Comparison of ENCODE assay signal across 1 cellular context in the genomic region with DNA sequence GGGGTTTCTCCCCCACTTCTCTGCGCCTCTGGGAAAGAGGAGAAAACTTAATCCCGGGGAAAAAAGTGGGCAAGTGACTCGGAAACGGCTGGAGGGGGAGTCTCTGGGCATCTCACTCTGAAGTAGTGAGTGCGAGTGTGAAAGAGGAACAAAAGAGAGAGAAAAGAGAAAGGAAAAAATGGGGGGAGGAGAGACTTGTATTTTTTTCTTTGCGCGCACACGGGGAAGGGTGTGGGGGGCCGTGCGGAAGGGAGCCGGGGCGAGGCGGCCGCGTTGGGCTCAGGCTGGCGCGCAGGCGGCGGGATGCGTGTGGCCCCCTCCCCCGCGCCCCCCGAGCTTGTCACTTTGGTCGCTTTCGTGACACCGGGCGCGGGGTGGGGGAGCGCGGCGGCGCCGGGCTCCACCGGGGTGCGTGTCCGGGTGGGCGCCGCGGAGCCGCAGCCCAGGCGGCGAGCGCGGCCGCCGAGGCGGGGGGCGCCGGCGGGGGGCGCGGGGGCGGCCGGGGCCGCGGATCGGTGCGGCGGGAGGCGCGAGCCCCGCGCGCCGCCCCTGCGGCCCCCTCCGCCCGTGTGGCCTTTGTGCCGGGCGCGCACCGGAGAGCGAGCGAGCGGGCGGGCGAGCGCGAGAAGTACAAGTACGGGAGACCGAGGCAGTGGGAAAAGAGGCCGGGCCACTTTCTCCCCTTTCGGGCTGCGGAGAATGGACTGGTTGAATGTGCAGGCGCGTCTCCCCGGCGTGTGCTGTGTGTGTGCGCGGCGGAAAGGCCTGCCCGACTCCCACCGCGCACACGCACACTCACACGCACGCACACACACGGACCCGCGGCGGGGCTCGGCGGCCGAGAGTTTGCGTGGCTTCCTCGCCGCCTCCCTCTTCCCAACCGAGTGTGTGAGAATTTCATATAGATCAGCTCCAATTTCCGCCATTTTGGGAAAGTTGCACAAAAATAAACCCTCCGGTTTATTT.
TF ChIP-seq lines count a peak whose summit lies in the region.

No MANE protein-coding gene starts in this region.

TF ChIP-seq in GM12878, 131 proteins besides CTCF, POLR2A, EP300 and RAD21 (continued from another document and continues in another):
- TF ChIP-seq, protein P1, sequence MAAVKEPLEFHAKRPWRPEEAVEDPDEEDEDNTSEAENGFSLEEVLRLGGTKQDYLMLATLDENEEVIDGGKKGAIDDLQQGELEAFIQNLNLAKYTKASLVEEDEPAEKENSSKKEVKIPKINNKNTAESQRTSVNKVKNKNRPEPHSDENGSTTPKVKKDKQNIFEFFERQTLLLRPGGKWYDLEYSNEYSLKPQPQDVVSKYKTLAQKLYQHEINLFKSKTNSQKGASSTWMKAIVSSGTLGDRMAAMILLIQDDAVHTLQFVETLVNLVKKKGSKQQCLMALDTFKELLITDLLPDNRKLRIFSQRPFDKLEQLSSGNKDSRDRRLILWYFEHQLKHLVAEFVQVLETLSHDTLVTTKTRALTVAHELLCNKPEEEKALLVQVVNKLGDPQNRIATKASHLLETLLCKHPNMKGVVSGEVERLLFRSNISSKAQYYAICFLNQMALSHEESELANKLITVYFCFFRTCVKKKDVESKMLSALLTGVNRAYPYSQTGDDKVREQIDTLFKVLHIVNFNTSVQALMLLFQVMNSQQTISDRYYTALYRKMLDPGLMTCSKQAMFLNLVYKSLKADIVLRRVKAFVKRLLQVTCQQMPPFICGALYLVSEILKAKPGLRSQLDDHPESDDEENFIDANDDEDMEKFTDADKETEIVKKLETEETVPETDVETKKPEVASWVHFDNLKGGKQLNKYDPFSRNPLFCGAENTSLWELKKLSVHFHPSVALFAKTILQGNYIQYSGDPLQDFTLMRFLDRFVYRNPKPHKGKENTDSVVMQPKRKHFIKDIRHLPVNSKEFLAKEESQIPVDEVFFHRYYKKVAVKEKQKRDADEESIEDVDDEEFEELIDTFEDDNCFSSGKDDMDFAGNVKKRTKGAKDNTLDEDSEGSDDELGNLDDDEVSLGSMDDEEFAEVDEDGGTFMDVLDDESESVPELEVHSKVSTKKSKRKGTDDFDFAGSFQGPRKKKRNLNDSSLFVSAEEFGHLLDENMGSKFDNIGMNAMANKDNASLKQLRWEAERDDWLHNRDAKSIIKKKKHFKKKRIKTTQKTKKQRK (IDR thresholded peaks at IDR 0.05; ENCODE audit: low read depth, low read length): no peak
- TF ChIP-seq ZNF24 (IDR thresholded peaks at IDR 0.05): no peak
- TF ChIP-seq, protein P2, sequence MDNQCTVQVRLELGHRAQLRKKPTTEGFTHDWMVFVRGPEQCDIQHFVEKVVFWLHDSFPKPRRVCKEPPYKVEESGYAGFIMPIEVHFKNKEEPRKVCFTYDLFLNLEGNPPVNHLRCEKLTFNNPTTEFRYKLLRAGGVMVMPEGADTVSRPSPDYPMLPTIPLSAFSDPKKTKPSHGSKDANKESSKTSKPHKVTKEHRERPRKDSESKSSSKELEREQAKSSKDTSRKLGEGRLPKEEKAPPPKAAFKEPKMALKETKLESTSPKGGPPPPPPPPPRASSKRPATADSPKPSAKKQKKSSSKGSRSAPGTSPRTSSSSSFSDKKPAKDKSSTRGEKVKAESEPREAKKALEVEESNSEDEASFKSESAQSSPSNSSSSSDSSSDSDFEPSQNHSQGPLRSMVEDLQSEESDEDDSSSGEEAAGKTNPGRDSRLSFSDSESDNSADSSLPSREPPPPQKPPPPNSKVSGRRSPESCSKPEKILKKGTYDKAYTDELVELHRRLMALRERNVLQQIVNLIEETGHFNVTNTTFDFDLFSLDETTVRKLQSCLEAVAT (IDR thresholded peaks at IDR 0.05): 0 out of 2 replicates have a peak, but pooled peaks have one; percentile 16
- TF ChIP-seq NBN (IDR thresholded peaks at IDR 0.05): no peak; the same call in 1 of the 2 replicates
- TF ChIP-seq NR2C1 (IDR thresholded peaks at IDR 0.05): no peak
- TF ChIP-seq MEF2A (IDR thresholded peaks at IDR 0.05; ENCODE audit: insufficient read depth, low read depth, low read length): no peak
- TF ChIP-seq, protein P3, sequence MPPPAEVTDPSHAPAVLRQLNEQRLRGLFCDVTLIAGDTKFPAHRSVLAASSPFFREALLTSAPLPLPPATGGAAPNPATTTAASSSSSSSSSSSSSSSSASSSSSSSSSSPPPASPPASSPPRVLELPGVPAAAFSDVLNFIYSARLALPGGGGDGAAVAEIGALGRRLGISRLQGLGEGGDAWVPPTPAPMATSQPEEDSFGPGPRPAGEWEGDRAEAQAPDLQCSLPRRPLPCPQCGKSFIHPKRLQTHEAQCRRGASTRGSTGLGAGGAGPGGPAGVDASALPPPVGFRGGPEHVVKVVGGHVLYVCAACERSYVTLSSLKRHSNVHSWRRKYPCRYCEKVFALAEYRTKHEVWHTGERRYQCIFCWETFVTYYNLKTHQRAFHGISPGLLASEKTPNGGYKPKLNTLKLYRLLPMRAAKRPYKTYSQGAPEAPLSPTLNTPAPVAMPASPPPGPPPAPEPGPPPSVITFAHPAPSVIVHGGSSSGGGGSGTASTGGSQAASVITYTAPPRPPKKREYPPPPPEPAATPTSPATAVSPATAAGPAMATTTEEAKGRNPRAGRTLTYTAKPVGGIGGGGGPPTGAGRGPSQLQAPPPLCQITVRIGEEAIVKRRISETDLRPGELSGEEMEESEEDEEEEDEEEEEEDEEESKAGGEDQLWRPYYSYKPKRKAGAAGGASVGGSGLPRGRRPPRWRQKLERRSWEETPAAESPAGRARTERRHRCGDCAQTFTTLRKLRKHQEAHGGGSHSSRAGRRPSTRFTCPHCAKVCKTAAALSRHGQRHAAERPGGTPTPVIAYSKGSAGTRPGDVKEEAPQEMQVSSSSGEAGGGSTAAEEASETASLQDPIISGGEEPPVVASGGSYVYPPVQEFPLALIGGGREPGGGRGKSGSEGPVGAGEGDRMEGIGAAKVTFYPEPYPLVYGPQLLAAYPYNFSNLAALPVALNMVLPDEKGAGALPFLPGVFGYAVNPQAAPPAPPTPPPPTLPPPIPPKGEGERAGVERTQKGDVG (CRISPR knock-in tag; IDR thresholded peaks at IDR 0.05): no peak
- TF ChIP-seq, protein P4, sequence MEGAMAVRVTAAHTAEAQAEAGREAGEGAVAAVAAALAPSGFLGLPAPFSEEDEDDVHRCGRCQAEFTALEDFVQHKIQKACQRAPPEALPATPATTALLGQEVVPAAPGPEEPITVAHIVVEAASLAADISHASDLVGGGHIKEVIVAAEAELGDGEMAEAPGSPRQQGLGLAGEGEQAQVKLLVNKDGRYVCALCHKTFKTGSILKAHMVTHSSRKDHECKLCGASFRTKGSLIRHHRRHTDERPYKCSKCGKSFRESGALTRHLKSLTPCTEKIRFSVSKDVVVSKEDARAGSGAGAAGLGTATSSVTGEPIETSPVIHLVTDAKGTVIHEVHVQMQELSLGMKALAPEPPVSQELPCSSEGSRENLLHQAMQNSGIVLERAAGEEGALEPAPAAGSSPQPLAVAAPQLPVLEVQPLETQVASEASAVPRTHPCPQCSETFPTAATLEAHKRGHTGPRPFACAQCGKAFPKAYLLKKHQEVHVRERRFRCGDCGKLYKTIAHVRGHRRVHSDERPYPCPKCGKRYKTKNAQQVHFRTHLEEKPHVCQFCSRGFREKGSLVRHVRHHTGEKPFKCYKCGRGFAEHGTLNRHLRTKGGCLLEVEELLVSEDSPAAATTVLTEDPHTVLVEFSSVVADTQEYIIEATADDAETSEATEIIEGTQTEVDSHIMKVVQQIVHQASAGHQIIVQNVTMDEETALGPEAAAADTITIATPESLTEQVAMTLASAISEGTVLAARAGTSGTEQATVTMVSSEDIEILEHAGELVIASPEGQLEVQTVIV (IDR thresholded peaks at IDR 0.05; ENCODE audit: borderline replicate concordance, partially characterized antibody): no peak
- no peak for TF ChIP-seq CBX3 (IDR thresholded peaks at IDR 0.05; ENCODE audit: borderline replicate concordance, low read depth)
- TF ChIP-seq IKZF1 (conservative IDR thresholded peaks at IDR 0.05): peak; percentile 48; the same call in 1 of the 2 replicates
- TF ChIP-seq ETV6 (conservative IDR thresholded peaks at IDR 0.05 in 1 of 2, IDR thresholded peaks at IDR 0.05 in 1 of 2; ENCODE audit: borderline replicate concordance in 1 of 2, low read depth in 1 of 2): no peak
- TF ChIP-seq IRF4 (IDR thresholded peaks at IDR 0.05; ENCODE audit: low read depth, low read length): no peak
- TF ChIP-seq KLF5 (IDR thresholded peaks at IDR 0.05; ENCODE audit: partially characterized antibody): no peak
- no peak for TF ChIP-seq TCF12 (IDR thresholded peaks at IDR 0.05; ENCODE audit: low read depth, low read length)
- no peak for TF ChIP-seq RELA (IDR thresholded peaks at IDR 0.05; ENCODE audit: borderline replicate concordance, partially characterized antibody)
- TF ChIP-seq ZNF207 (IDR thresholded peaks at IDR 0.05; ENCODE audit: borderline replicate concordance): no peak
- no peak for TF ChIP-seq HDAC2 (IDR thresholded peaks at IDR 0.05)
- TF ChIP-seq BACH1 (IDR thresholded peaks at IDR 0.05; ENCODE audit: borderline replicate concordance): peak; percentile 50; the same call in 1 of the 2 replicates
- TF ChIP-seq, protein P5, sequence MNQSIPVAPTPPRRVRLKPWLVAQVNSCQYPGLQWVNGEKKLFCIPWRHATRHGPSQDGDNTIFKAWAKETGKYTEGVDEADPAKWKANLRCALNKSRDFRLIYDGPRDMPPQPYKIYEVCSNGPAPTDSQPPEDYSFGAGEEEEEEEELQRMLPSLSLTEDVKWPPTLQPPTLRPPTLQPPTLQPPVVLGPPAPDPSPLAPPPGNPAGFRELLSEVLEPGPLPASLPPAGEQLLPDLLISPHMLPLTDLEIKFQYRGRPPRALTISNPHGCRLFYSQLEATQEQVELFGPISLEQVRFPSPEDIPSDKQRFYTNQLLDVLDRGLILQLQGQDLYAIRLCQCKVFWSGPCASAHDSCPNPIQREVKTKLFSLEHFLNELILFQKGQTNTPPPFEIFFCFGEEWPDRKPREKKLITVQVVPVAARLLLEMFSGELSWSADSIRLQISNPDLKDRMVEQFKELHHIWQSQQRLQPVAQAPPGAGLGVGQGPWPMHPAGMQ (IDR thresholded peaks at IDR 0.05; ENCODE audit: borderline replicate concordance): no peak
- peak; percentile 76; the same call in 1 of the 2 replicates for TF ChIP-seq YY1 (IDR thresholded peaks at IDR 0.05; ENCODE audit: low read depth, low read length)
- no peak for TF ChIP-seq POU2F2 (IDR thresholded peaks at IDR 0.05; ENCODE audit: borderline replicate concordance, low read depth, low read length)
- TF ChIP-seq CEBPB (IDR thresholded peaks at IDR 0.05; ENCODE audit: borderline replicate concordance in 1 of 2, low read depth in 2 of 2, low read length in 2 of 2): no peak
- no peak for TF ChIP-seq POLR2AphosphoS5 (IDR thresholded peaks at IDR 0.05; ENCODE audit: low read length)
- no peak for TF ChIP-seq KDM1A (IDR thresholded peaks at IDR 0.05; ENCODE audit: borderline replicate concordance)
- no peak for TF ChIP-seq SREBF1 (IDR thresholded peaks at IDR 0.05; ENCODE audit: low read length)
- no peak for TF ChIP-seq JUNB (IDR thresholded peaks at IDR 0.05)
- TF ChIP-seq, protein P6, sequence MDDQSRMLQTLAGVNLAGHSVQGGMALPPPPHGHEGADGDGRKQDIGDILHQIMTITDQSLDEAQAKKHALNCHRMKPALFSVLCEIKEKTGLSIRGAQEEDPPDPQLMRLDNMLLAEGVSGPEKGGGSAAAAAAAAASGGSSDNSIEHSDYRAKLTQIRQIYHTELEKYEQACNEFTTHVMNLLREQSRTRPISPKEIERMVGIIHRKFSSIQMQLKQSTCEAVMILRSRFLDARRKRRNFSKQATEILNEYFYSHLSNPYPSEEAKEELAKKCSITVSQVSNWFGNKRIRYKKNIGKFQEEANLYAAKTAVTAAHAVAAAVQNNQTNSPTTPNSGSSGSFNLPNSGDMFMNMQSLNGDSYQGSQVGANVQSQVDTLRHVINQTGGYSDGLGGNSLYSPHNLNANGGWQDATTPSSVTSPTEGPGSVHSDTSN (IDR thresholded peaks at IDR 0.05; ENCODE audit: insufficient replicate concordance, low read depth, low read length): no peak
- no peak for TF ChIP-seq ESRRA (IDR thresholded peaks at IDR 0.05; ENCODE audit: low read length)
- TF ChIP-seq IKZF2 (IDR thresholded peaks at IDR 0.05): 0 out of 4 replicates have a peak, but pooled peaks of 1 of the 2 experiments have one; percentile 21
- TF ChIP-seq CREM (IDR thresholded peaks at IDR 0.05; ENCODE audit: low read depth): no peak
- TF ChIP-seq, protein P7, sequence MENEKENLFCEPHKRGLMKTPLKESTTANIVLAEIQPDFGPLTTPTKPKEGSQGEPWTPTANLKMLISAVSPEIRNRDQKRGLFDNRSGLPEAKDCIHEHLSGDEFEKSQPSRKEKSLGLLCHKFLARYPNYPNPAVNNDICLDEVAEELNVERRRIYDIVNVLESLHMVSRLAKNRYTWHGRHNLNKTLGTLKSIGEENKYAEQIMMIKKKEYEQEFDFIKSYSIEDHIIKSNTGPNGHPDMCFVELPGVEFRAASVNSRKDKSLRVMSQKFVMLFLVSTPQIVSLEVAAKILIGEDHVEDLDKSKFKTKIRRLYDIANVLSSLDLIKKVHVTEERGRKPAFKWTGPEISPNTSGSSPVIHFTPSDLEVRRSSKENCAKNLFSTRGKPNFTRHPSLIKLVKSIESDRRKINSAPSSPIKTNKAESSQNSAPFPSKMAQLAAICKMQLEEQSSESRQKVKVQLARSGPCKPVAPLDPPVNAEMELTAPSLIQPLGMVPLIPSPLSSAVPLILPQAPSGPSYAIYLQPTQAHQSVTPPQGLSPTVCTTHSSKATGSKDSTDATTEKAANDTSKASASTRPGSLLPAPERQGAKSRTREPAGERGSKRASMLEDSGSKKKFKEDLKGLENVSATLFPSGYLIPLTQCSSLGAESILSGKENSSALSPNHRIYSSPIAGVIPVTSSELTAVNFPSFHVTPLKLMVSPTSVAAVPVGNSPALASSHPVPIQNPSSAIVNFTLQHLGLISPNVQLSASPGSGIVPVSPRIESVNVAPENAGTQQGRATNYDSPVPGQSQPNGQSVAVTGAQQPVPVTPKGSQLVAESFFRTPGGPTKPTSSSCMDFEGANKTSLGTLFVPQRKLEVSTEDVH (IDR thresholded peaks at IDR 0.05; ENCODE audit: low read depth, partially characterized antibody): no peak
- no peak for TF ChIP-seq FOXM1 (IDR thresholded peaks at IDR 0.05; ENCODE audit: low read depth, low read length)
- TF ChIP-seq RB1 (IDR thresholded peaks at IDR 0.05; ENCODE audit: borderline replicate concordance): no peak
- TF ChIP-seq SPI1 (IDR thresholded peaks at IDR 0.05; ENCODE audit: borderline replicate concordance, insufficient read depth, low read depth, low read length): no peak
- TF ChIP-seq, protein P8, sequence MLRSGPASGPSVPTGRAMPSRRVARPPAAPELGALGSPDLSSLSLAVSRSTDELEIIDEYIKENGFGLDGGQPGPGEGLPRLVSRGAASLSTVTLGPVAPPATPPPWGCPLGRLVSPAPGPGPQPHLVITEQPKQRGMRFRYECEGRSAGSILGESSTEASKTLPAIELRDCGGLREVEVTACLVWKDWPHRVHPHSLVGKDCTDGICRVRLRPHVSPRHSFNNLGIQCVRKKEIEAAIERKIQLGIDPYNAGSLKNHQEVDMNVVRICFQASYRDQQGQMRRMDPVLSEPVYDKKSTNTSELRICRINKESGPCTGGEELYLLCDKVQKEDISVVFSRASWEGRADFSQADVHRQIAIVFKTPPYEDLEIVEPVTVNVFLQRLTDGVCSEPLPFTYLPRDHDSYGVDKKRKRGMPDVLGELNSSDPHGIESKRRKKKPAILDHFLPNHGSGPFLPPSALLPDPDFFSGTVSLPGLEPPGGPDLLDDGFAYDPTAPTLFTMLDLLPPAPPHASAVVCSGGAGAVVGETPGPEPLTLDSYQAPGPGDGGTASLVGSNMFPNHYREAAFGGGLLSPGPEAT (IDR thresholded peaks at IDR 0.05; ENCODE audit: low read depth): 0 out of 2 replicates have a peak, but pooled peaks have one; percentile 6
- TF ChIP-seq MTA3 (IDR thresholded peaks at IDR 0.05; ENCODE audit: borderline replicate concordance, low read length): no peak
- TF ChIP-seq SRF (IDR thresholded peaks at IDR 0.05; ENCODE audit: low read depth in 2 of 2, low read length in 2 of 2): no peak
- no peak for TF ChIP-seq SUPT20H (IDR thresholded peaks at IDR 0.05; ENCODE audit: borderline replicate concordance, control insufficient read depth, low read depth, low read length)
- TF ChIP-seq TCF3 (IDR thresholded peaks at IDR 0.05; ENCODE audit: borderline replicate concordance, insufficient read depth, low read depth, low read length): no peak
- no peak for TF ChIP-seq STAT3 (IDR thresholded peaks at IDR 0.05; ENCODE audit: low read depth, low read length)
